Comparison of ENCODE assay signal across 15 cellular contexts in the genomic region with DNA sequence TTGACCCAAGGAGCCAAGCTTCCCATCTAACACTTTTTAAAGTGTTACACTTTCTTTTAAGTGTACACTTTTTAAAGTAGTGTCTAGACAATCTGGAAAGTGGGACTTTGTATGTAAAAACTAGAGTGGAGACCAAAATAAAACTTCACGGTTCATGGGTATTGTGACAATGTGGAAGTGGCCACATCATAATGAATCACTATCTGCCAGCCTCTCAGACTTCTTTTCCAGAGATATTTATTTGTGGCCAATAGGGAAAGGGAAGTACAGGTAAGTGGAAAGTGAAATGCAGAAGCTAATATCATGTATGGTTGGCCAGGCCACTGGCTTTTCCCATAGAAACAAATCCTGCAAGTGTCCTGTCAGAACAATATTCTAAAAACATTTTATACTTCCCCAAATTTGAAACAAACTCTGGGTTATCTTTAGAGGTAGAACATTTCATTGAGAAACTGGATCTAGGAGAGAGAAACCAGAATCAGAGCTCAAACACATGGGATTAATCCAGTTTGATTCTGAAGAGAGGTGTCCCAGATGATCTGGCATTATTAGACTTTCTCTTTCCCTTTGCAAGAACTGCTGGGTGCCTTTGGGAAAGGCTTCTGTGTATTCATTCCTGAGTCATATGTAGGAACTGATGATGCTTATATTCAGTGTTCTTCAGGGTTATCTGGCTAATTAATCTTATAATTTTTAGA. TPM values are rescaled to one million over a fixed set of nuclear protein-coding genes. Genes with fewer than 3 reads are reported as not detected.
A peak's percentile ranks its signal among the peaks of the same experiment; 100 is the strongest.
DNase-seq lines count a peak whose midpoint lies in the region; ATAC-seq, FAIRE-seq and TF ChIP-seq lines count a peak whose summit lies in the region.
"Had no signal": no experiment of that assay in that cellular context is flagged by ENCODE, and none has a peak within 500 bp of the region (broad histone marks: within the 10 kb centered on the region; RNA-seq: fewer than 3 reads in every experiment).

No MANE protein-coding gene starts in this region.

- no peaks in the 10 kb centered on the region for H3F3A ChIP-seq in smooth muscle cell (ENCODE audit: low read depth)

- no peak overlapping the region for H3K4me3 Mint-ChIP-seq in activated CD4-positive, alpha-beta T cell treated with anti-CD3 and anti-CD28 coated beads for 36 hours
- H3K4me3 Mint-ChIP-seq: activated CD4-positive, alpha-beta memory T cell treated with anti-CD3 and anti-CD28 coated beads, Interleukin-2, amount 10 ng/mL, durations not matched to agents 7 days and 5 days had no signal

- POLR2A ChIA-PET in activated CD4-positive, alpha-beta T cell treated with anti-CD3 and anti-CD28 coated beads for 36 hours (lab: Charles Lee) = no interaction called here
- POLR2A ChIA-PET in GM10248 (lab: Yijun Ruan, JAX) = no interaction called here

- H3K4me2 ChIP-seq in fibroblast of lung (ENCODE audit: extremely low read depth, insufficient read depth, low read length) (no peak overlapping the region), skeletal muscle satellite cell (ENCODE audit: low read length) (peak overlapping the region; percentile 32), smooth muscle cell (no peak overlapping the region)

- CTCF ChIA-PET in activated CD4-positive, alpha-beta T cell treated with anti-CD3 and anti-CD28 coated beads for 36 hours (lab: Charles Lee) = no interaction called here
- CTCF ChIA-PET in GM10248 (lab: Yijun Ruan, JAX) = interaction anchor here (1.2 kb wide), 1 partner anchor 38 kb away, joined by 3 read pairs; no protein-coding TSS in a partner anchor

- H2AFZ ChIP-seq in fibroblast of lung (ENCODE audit: low read length) (no peak overlapping the region), smooth muscle cell (ENCODE audit: low read depth) (no peak overlapping the region)

- no peaks in the 10 kb centered on the region for H3K27me3 Mint-ChIP-seq in activated CD4-positive, alpha-beta T cell treated with anti-CD3 and anti-CD28 coated beads for 36 hours
- H3K27me3 Mint-ChIP-seq: activated CD4-positive, alpha-beta memory T cell treated with anti-CD3 and anti-CD28 coated beads, Interleukin-2, amount 10 ng/mL, durations not matched to agents 7 days and 5 days had no signal

- H3K9ac ChIP-seq in fibroblast of lung (ENCODE audit: insufficient read depth, low read length) (no peak overlapping the region), skeletal muscle satellite cell (ENCODE audit: low read depth, low read length) (no peak overlapping the region), smooth muscle cell (ENCODE audit: low read depth) (no peak overlapping the region)

- H4K20me1 ChIP-seq in fibroblast of lung (ENCODE audit: control insufficient read depth, extremely low read depth, insufficient read depth, low read length) = no peaks in the 10 kb centered on the region
- H4K20me1 ChIP-seq in smooth muscle cell (ENCODE audit: low read depth) = no peaks in the 10 kb centered on the region

- H3K4me3 ChIP-seq in fibroblast of lung (replicated peaks in 1 of 4; ENCODE audit: control extremely low read depth in 1 of 4, insufficient read depth in 1 of 4, low read depth in 3 of 4, low read length in 4 of 4) (no peak overlapping the region), skeletal muscle satellite cell (ENCODE audit: low read length) (no peak overlapping the region), smooth muscle cell (no peak overlapping the region)
- H3K4me3 ChIP-seq: ascending aorta had no signal

- intact Hi-C loops in activated CD4-positive, alpha-beta T cell treated with anti-CD3 and anti-CD28 coated beads for 36 hours (cut with DNase I, micrococcal nuclease) = no loop called here

- H3K27me3 ChIP-seq in fibroblast of lung (ENCODE audit: control insufficient read depth, insufficient read depth, low read length) = no peaks in the 10 kb centered on the region
- no peaks in the 10 kb centered on the region for H3K27me3 ChIP-seq in skeletal muscle satellite cell (ENCODE audit: control insufficient read depth, insufficient read depth, low read length)
- no peaks in the 10 kb centered on the region for H3K27me3 ChIP-seq in smooth muscle cell (ENCODE audit: low read depth)
- H3K27me3 ChIP-seq: ascending aorta had no signal

- H3K4me1 ChIP-seq in fibroblast of lung (ENCODE audit: control insufficient read depth, extremely low read depth, insufficient read depth, low read length) (peaks cover 2% of the 10 kb centered on the region), skeletal muscle satellite cell (ENCODE audit: control insufficient read depth, insufficient read depth, low read length) (peaks cover 31% of the 10 kb centered on the region), smooth muscle cell (ENCODE audit: low read depth) (no peaks in the 10 kb centered on the region)
- H3K4me1 ChIP-seq: ascending aorta had no signal

- no peak overlapping the region for H3K27ac Mint-ChIP-seq in activated CD4-positive, alpha-beta T cell treated with anti-CD3 and anti-CD28 coated beads for 36 hours
- H3K27ac Mint-ChIP-seq: activated CD4-positive, alpha-beta memory T cell treated with anti-CD3 and anti-CD28 coated beads, Interleukin-2, amount 10 ng/mL, durations not matched to agents 7 days and 5 days had no signal

- H3K4me1 Mint-ChIP-seq in activated CD4-positive, alpha-beta T cell treated with anti-CD3 and anti-CD28 coated beads for 36 hours = peaks cover 4% of the 10 kb centered on the region
- H3K4me1 Mint-ChIP-seq: activated CD4-positive, alpha-beta memory T cell treated with anti-CD3 and anti-CD28 coated beads, Interleukin-2, amount 10 ng/mL, durations not matched to agents 7 days and 5 days had no signal

- H3K79me2 ChIP-seq in fibroblast of lung (ENCODE audit: control insufficient read depth, insufficient read depth, low read length) (no peaks in the 10 kb centered on the region), smooth muscle cell (ENCODE audit: low read depth) (no peaks in the 10 kb centered on the region)

- no peaks in the 10 kb centered on the region for H3K9me3 Mint-ChIP-seq in activated CD4-positive, alpha-beta T cell treated with anti-CD3 and anti-CD28 coated beads for 36 hours (ENCODE audit: low read depth)
- H3K9me3 Mint-ChIP-seq: activated CD4-positive, alpha-beta memory T cell treated with anti-CD3 and anti-CD28 coated beads, Interleukin-2, amount 10 ng/mL, durations not matched to agents 7 days and 5 days had no signal

- H3K9me3 ChIP-seq in fibroblast of lung (ENCODE audit: control insufficient read depth, insufficient read depth, low read depth, low read length) (no peaks in the 10 kb centered on the region), skeletal muscle satellite cell (replicated peaks; ENCODE audit: low read length) (no peaks in the 10 kb centered on the region), smooth muscle cell (replicated peaks; ENCODE audit: low read depth) (no peaks in the 10 kb centered on the region)
- H3K9me3 ChIP-seq: ascending aorta had no signal

- DNase-seq in ELR (ENCODE audit: low read depth) (peak; percentile 75), RCC 7860 (ENCODE audit: low spot score) (peak; percentile 69), fibroblast of lung (ENCODE audit: low read depth in 2 of 2) (peak; percentile 53 to 55), smooth muscle cell (lab: John Stamatoyannopoulos, UW; ENCODE audit: unreplicated experiment) (no peak), GM10248 (ENCODE audit: extremely low spot score) (no peak)
- no peak for DNase-seq in activated CD4-positive, alpha-beta T cell treated with anti-CD3 and anti-CD28 coated beads for 36 hours
- DNase-seq: activated CD4-positive, alpha-beta memory T cell treated with anti-CD3 and anti-CD28 coated beads, Interleukin-2, amount 10 ng/mL, durations not matched to agents 7 days and 5 days; activated effector memory CD4-positive, alpha-beta T cell treated with Interleukin-2 at 50 U/mL for 16 hours; midbrain; NCI-H1417; NCI-H510A; occipital lobe; T1000 had no signal

- 42% methylated on average over 1 of the region's 1 CpG for WGBS in smooth muscle cell (ENCODE audit: low lambda C conversion rate)

- ATAC-seq in activated CD4-positive, alpha-beta T cell treated with anti-CD3 and anti-CD28 coated beads for 36 hours = no peak

- H3K36me3 Mint-ChIP-seq in activated CD4-positive, alpha-beta T cell treated with anti-CD3 and anti-CD28 coated beads for 36 hours (ENCODE audit: low read depth) = no peaks in the 10 kb centered on the region

- H3K36me3 ChIP-seq in fibroblast of lung (ENCODE audit: control insufficient read depth, insufficient read depth, low read length) (no peaks in the 10 kb centered on the region), skeletal muscle satellite cell (ENCODE audit: insufficient read depth, low read length) (no peaks in the 10 kb centered on the region), smooth muscle cell (ENCODE audit: low read depth) (no peaks in the 10 kb centered on the region)
- H3K36me3 ChIP-seq: ascending aorta had no signal

- no peak for TF ChIP-seq CTCF in fibroblast of lung (conservative IDR thresholded peaks at IDR 0.05 in 1 of 2, IDR thresholded peaks at IDR 0.05 in 1 of 2; ENCODE audit: low read depth in 1 of 2, low read length in 2 of 2)
- TF ChIP-seq CTCF in smooth muscle cell (IDR thresholded peaks at IDR 0.05; ENCODE audit: borderline replicate concordance, insufficient read depth, poor library complexity, severe bottlenecking) = no peak
- TF ChIP-seq CTCF in GM10248 (IDR thresholded peaks at IDR 0.05; ENCODE audit: control extremely low read depth, extremely low read depth, low read depth, missing control alignments) = no peak

- peak; percentile 91 for FAIRE-seq in RCC 7860 (lab: Jason Lieb, UNC)

- H3K27ac ChIP-seq in fibroblast of lung (ENCODE audit: insufficient read depth, low read length) (no peak overlapping the region), smooth muscle cell (ENCODE audit: low read depth) (no peak overlapping the region)
- H3K27ac ChIP-seq: ascending aorta had no signal

RNA-seq across cellular contexts. Expression of gene TNFSF18, which starts 2.0 kb away (rescaled TPM):
- total RNA-seq in fibroblast of lung (0.33 and 0.77 TPM in 2 replicates), smooth muscle cell (not detected in 2 replicates)
- polyA plus RNA-seq in fibroblast of lung (0.32 and 5.5 TPM in 2 replicates), smooth muscle cell (0.23 TPM in 1 of 2 replicates, not detected in the other)
- 0.18 and 2.8 TPM in 2 replicates for polyA plus RNA-seq in fibroblast of lung (2012)
- not detected in 2 replicates for polyA minus RNA-seq in fibroblast of lung (ENCODE audit: low replicate concordance)
- total RNA-seq in skeletal muscle satellite cell (2012; rRNA removed) = 0.44 and 0.51 TPM in 2 replicates
- not detected for total RNA-seq in activated CD4-positive, alpha-beta T cell treated with anti-CD3 and anti-CD28 coated beads for 36 hours
- total RNA-seq: activated CD4-positive, alpha-beta memory T cell treated with anti-CD3 and anti-CD28 coated beads, Interleukin-2, amount 10 ng/mL, durations not matched to agents 7 days and 5 days; ascending aorta had no signal

Comparison
In these comparisons a context has a peak if more than half of its experiments do, and no peak if none do; other contexts are left out.
1. DNase-seq: peak in ELR (single experiment), RCC 7860 (single experiment) and fibroblast of lung (2 of 2); none in smooth muscle cell (single experiment), activated CD4-positive, alpha-beta T cell treated with anti-CD3 and anti-CD28 coated beads for 36 hours (single experiment) and GM10248 (single experiment).